In genomic region chr11:2423157-2424025, GRCh38 we compare ENCODE assay signal across 25 cellular contexts. TPM values are rescaled to one million over a fixed set of nuclear protein-coding genes. Genes with fewer than 3 reads are reported as not detected.
"Had no signal": no experiment of that assay in that cellular context is flagged by ENCODE, and none has a peak within 500 bp of the region (broad histone marks: within the 10 kb centered on the region; RNA-seq: fewer than 3 reads in every experiment).

No MANE protein-coding gene starts in this region.

- H3K4me1 ChIP-seq: parathyroid adenoma, psoas muscle, uterus had no signal

- H3K4me3 ChIP-seq: heart right ventricle, lower lobe of right lung, psoas muscle, spleen, tibial nerve, uterus had no signal

- DNase-seq: hippocampal formation; lower lobe of right lung; mammary epithelial cell; mesenchymal stem cell; naive thymus-derived CD8-positive, alpha-beta T cell; occipital lobe; small intestine; spleen; stimulated activated CD4-positive, alpha-beta T cell treated with anti-CD3 and anti-CD28 coated beads, Interleukin-4, amount 100 ng/mL, for 24 hours; stimulated activated naive CD4-positive, alpha-beta T cell treated with Interleukin-2 at 50 U/mL for 16 hours; stimulated activated naive CD8-positive, alpha-beta T cell treated with anti-CD3 and anti-CD28 coated beads, Interleukin-15, amount 100 ng/mL, for 72 hours; substantia nigra; uterus had no signal

- H3K27me3 ChIP-seq: uterus had no signal

- H3K27ac ChIP-seq: heart right ventricle, lower lobe of right lung, neutrophil, parathyroid adenoma, psoas muscle, spleen, tibial nerve, uterus had no signal

- ATAC-seq: heart right ventricle; lower lobe of right lung; naive thymus-derived CD8-positive, alpha-beta T cell; psoas muscle; sciatic nerve; stimulated activated effector memory CD8-positive, alpha-beta T cell treated with anti-CD3 and anti-CD28 coated beads, Interleukin-12 subunit alpha, Interleukin-12 subunit beta, amount 100 ng/mL, for 72 hours; stimulated activated naive CD8-positive, alpha-beta T cell treated with anti-CD3 and anti-CD28 coated beads, Interleukin-15, amount 100 ng/mL, for 72 hours had no signal

- H3K9ac ChIP-seq: parathyroid adenoma had no signal

- H2AFZ ChIP-seq: parathyroid adenoma had no signal

- H3K9me3 ChIP-seq: heart right ventricle, lower lobe of right lung, neutrophil, psoas muscle, spleen, tibial nerve, uterus had no signal

- H3K36me3 ChIP-seq: heart right ventricle, lower lobe of right lung, neutrophil, spleen, tibial nerve, uterus had no signal

RNA-seq across cellular contexts. Expression of gene TRPM5, which starts 20.9 kb away (rescaled TPM):
- total RNA-seq: heart right ventricle, lower lobe of right lung, mammary epithelial cell, occipital lobe, osteocyte, posterior vena cava, psoas muscle, sciatic nerve, temporal lobe, tibial nerve had no signal
- polyA plus RNA-seq: heart right ventricle; keratinocyte; liver; mammary epithelial cell; naive thymus-derived CD8-positive, alpha-beta T cell; psoas muscle had no signal

RNA-seq across cellular contexts. Expression of gene KCNQ1, which starts 21.4 kb away (rescaled TPM):
- polyA plus RNA-seq: keratinocyte, mammary epithelial cell had no signal
